In the genomic region with DNA sequence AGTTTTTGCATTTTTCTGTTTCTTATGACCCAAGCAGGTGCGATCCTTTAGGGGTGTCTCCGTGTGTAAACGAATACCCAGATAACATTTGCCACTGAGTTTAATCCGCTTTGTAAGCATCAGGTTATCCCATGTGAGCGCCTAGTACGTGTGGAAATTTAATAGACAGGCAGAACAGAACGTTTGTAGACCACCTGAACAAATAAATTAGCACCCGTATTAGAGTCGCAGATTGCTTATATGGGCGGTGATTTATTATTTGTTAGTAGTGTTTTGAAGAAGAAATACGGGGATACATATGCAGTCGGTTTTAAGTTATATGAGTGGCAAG, we compare ENCODE assay signal across 1 cellular context.
TF ChIP-seq lines count a peak whose summit lies in the region.

No MANE protein-coding gene starts in this region.

TF ChIP-seq in HepG2, 621 proteins besides CTCF, POLR2A, EP300 and RAD21 (continued from another document):
- TF ChIP-seq, protein P1, sequence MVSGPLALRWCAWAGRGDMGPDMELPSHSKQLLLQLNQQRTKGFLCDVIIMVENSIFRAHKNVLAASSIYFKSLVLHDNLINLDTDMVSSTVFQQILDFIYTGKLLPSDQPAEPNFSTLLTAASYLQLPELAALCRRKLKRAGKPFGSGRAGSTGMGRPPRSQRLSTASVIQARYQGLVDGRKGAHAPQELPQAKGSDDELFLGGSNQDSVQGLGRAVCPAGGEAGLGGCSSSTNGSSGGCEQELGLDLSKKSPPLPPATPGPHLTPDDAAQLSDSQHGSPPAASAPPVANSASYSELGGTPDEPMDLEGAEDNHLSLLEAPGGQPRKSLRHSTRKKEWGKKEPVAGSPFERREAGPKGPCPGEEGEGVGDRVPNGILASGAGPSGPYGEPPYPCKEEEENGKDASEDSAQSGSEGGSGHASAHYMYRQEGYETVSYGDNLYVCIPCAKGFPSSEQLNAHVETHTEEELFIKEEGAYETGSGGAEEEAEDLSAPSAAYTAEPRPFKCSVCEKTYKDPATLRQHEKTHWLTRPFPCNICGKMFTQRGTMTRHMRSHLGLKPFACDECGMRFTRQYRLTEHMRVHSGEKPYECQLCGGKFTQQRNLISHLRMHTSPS (CRISPR knock-in tag; IDR thresholded peaks at IDR 0.05; ENCODE audit: low read depth), result no peak
- 0 out of 2 replicates have a peak, but pooled peaks have one; percentile 16 for TF ChIP-seq ZFAT (CRISPR knock-in tag; conservative IDR thresholded peaks at IDR 0.05)
